ENCODE assay signal across 37 cellular contexts in the genomic region with DNA sequence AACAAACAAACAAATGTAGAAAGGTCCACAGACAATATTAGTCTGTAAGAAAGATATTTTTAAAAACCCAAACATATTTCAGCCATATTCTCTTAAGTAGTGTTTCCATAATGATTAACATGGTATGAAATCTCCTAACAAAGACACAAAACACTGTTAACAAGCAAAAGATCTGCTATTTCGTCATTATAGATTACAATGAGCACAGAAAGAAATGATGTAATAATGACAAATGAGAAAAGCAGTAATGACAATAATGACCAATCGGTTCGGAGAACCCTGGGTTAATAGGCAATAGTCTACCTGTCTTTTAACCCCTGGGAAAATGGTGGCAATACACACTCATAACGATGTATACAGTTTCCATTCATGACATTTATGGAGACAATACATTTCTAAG.
"Had no signal": no experiment of that assay in that cellular context is flagged by ENCODE, and none has a peak within 500 bp of the region (broad histone marks: within the 10 kb centered on the region; RNA-seq: fewer than 3 reads in every experiment).

No MANE protein-coding gene starts in this region.

- H3K9me3 Mint-ChIP-seq: activated B cell treated with CpG ODN at 0.5 μM for 24 hours; activated CD4-positive, alpha-beta memory T cell treated with anti-CD3 and anti-CD28 coated beads for 36 hours; activated CD8-positive, alpha-beta T cell treated with anti-CD3 and anti-CD28 coated beads for 36 hours; activated naive CD4-positive, alpha-beta T cell treated with anti-CD3 and anti-CD28 coated beads for 36 hours; activated naive CD4-positive, alpha-beta T cell treated with anti-CD3 and anti-CD28 coated beads, Interleukin-2, amount 50 U/mL, for 72 hours; activated naive CD8-positive, alpha-beta T cell treated with anti-CD3 and anti-CD28 coated beads, Interleukin-2, amount 10 ng/mL, durations not matched to agents 7 days and 5 days; activated T-cell treated with anti-CD3 and anti-CD28 coated beads, Interleukin-2, amount 50 U/mL, for 4 hours; activated T-cell treated with anti-CD3 and anti-CD28 coated beads, Interleukin-2, amount 50 U/mL, for 72 hours; activated T-helper 1 cell treated with anti-CD3 and anti-CD28 coated beads, Interleukin-12 subunit alpha, Interleukin-12 subunit beta, Interleukin-2, Interleukin-4 antibody, amounts not matched to agents 30 ng/mL and 10 ng/mL and 1 ng/mL, durations not matched to agents 14 hours and 24 hours and 36 hours; activated T-helper 17 cell treated with anti-CD3 and anti-CD28 coated beads, Interleukin-2, amount 50 U/mL, for 72 hours; T-helper 1 cell treated with Interleukin-12 subunit alpha and Interleukin-12 subunit beta and Interleukin-4 antibody, amounts not matched to agents 30 μg/mL and 1 μg/mL, for 36 hours; T-helper 2 cell treated with Interferon-gamma antibody and Interleukin-4, amounts not matched to agents 5 μg/mL and 100 μg/mL, for 36 hours had no signal

- H3K9me3 ChIP-seq: adrenal gland, body of pancreas, breast epithelium had no signal

- DNase-seq: activated B cell treated with CpG ODN at 0.5 μM for 24 hours; activated CD4-positive, alpha-beta memory T cell treated with anti-CD3 and anti-CD28 coated beads for 36 hours; activated CD4-positive, alpha-beta T cell treated with anti-CD3 and anti-CD28 coated beads for 4 hours; activated CD4-positive, alpha-beta T cell treated with anti-CD3 and anti-CD28 coated beads, Interleukin-2, amount 50 U/mL, for 1 hour; activated CD4-positive, alpha-beta T cell treated with anti-CD3 and anti-CD28 coated beads, Interleukin-2, amount 50 U/mL, for 4 hours; activated CD4-positive, CD25-positive, alpha-beta regulatory T cell treated with anti-CD3 and anti-CD28 coated beads, Interleukin-2, amount 50 U/mL, for 72 hours; activated CD8-positive, alpha-beta memory T cell treated with anti-CD3 and anti-CD28 coated beads, Interleukin-2, amount 50 U/mL, for 4 hours; activated CD8-positive, alpha-beta T cell treated with anti-CD3 and anti-CD28 coated beads for 36 hours; activated effector memory CD4-positive, alpha-beta T cell treated with anti-CD3 and anti-CD28 coated beads, Interleukin-2, amount 50 U/mL, for 16 hours; activated gamma-delta T cell treated with Interleukin-2 at 50 U/mL for 16 hours; activated naive CD4-positive, alpha-beta T cell; activated naive CD4-positive, alpha-beta T cell treated with anti-CD3 and anti-CD28 coated beads for 36 hours; activated naive CD4-positive, alpha-beta T cell treated with anti-CD3 and anti-CD28 coated beads, Interleukin-2, amount 50 U/mL, for 16 hours; activated naive CD8-positive, alpha-beta T cell treated with anti-CD3 and anti-CD28 coated beads, Interleukin-2, amount 10 ng/mL, durations not matched to agents 7 days and 5 days; activated T-cell treated with anti-CD3 and anti-CD28 coated beads for 4 hours; activated T-cell treated with anti-CD3 and anti-CD28 coated beads, Interleukin-2, amount 50 U/mL, for 1 hour; activated T-cell treated with anti-CD3 and anti-CD28 coated beads, Interleukin-2, amount 50 U/mL, for 4 hours; activated T-cell treated with anti-CD3 and anti-CD28 coated beads, Interleukin-2, amount 50 U/mL, for 72 hours; adrenal gland; amniotic stem cell; aorta; body of pancreas; brain microvascular endothelial cell; central memory CD4-positive, alpha-beta T cell; T-helper 1 cell; T-helper 2 cell; T-helper 9 cell had no signal

- H3K4me3 ChIP-seq: adrenal gland, body of pancreas, breast epithelium had no signal

- H3K27me3 Mint-ChIP-seq: activated B cell treated with CpG ODN at 0.5 μM for 24 hours; activated CD4-positive, alpha-beta memory T cell treated with anti-CD3 and anti-CD28 coated beads for 36 hours; activated CD8-positive, alpha-beta T cell treated with anti-CD3 and anti-CD28 coated beads for 36 hours; activated naive CD8-positive, alpha-beta T cell treated with anti-CD3 and anti-CD28 coated beads, Interleukin-2, amount 10 ng/mL, durations not matched to agents 7 days and 5 days; activated T-helper 17 cell treated with anti-CD3 and anti-CD28 coated beads, Interleukin-2, amount 50 U/mL, for 72 hours had no signal

- H3K27me3 ChIP-seq: adrenal gland, body of pancreas, brain microvascular endothelial cell, breast epithelium had no signal

- FAIRE-seq: astrocyte, colon, TTC549 had no signal

- H3K27ac ChIP-seq: adrenal gland, body of pancreas, brain microvascular endothelial cell, breast epithelium, VCaP had no signal

- H3K4me3 Mint-ChIP-seq: activated B cell treated with CpG ODN at 0.5 μM for 24 hours; activated CD4-positive, alpha-beta memory T cell treated with anti-CD3 and anti-CD28 coated beads for 36 hours; activated CD8-positive, alpha-beta T cell treated with anti-CD3 and anti-CD28 coated beads for 36 hours; activated naive CD4-positive, alpha-beta T cell treated with anti-CD3 and anti-CD28 coated beads for 36 hours; activated naive CD8-positive, alpha-beta T cell treated with anti-CD3 and anti-CD28 coated beads, Interleukin-2, amount 10 ng/mL, durations not matched to agents 7 days and 5 days; activated T-cell treated with anti-CD3 and anti-CD28 coated beads, Interleukin-2, amount 50 U/mL, for 4 hours; activated T-cell treated with anti-CD3 and anti-CD28 coated beads, Interleukin-2, amount 50 U/mL, for 72 hours; activated T-helper 1 cell treated with anti-CD3 and anti-CD28 coated beads, Interleukin-12 subunit alpha, Interleukin-12 subunit beta, Interleukin-2, Interleukin-4 antibody, amounts not matched to agents 30 ng/mL and 10 ng/mL and 1 ng/mL, durations not matched to agents 14 hours and 24 hours and 36 hours; activated T-helper 17 cell treated with anti-CD3 and anti-CD28 coated beads, Interleukin-2, amount 50 U/mL, for 72 hours; T-helper 1 cell treated with Interleukin-12 subunit alpha and Interleukin-12 subunit beta and Interleukin-4 antibody, amounts not matched to agents 30 μg/mL and 1 μg/mL, for 36 hours; T-helper 2 cell treated with Interferon-gamma antibody and Interleukin-4, amounts not matched to agents 5 μg/mL and 100 μg/mL, for 36 hours had no signal

- H3K4me1 Mint-ChIP-seq: activated B cell treated with CpG ODN at 0.5 μM for 24 hours; activated T-helper 17 cell treated with anti-CD3 and anti-CD28 coated beads, Interleukin-2, amount 50 U/mL, for 72 hours had no signal

- H3K4me1 ChIP-seq: body of pancreas, breast epithelium had no signal

- ATAC-seq: activated CD8-positive, alpha-beta T cell treated with anti-CD3 and anti-CD28 coated beads for 36 hours; activated naive CD4-positive, alpha-beta T cell treated with anti-CD3 and anti-CD28 coated beads, Interleukin-2, amount 50 U/mL, for 72 hours; activated T-cell treated with anti-CD3 and anti-CD28 coated beads, Interleukin-2, amount 50 U/mL, for 4 hours; activated T-cell treated with anti-CD3 and anti-CD28 coated beads, Interleukin-2, amount 50 U/mL, for 72 hours; activated T-helper 17 cell treated with anti-CD3 and anti-CD28 coated beads, Interleukin-2, amount 50 U/mL, for 72 hours; body of pancreas had no signal

- H3K27ac Mint-ChIP-seq: activated B cell treated with CpG ODN at 0.5 μM for 24 hours; activated CD4-positive, alpha-beta memory T cell treated with anti-CD3 and anti-CD28 coated beads for 36 hours; activated CD8-positive, alpha-beta T cell treated with anti-CD3 and anti-CD28 coated beads for 36 hours; activated naive CD4-positive, alpha-beta T cell treated with anti-CD3 and anti-CD28 coated beads for 36 hours; activated naive CD8-positive, alpha-beta T cell treated with anti-CD3 and anti-CD28 coated beads, Interleukin-2, amount 10 ng/mL, durations not matched to agents 7 days and 5 days; activated T-cell treated with anti-CD3 and anti-CD28 coated beads, Interleukin-2, amount 50 U/mL, for 72 hours; activated T-helper 17 cell treated with anti-CD3 and anti-CD28 coated beads, Interleukin-2, amount 50 U/mL, for 72 hours; T-helper 1 cell treated with Interleukin-12 subunit alpha and Interleukin-12 subunit beta and Interleukin-4 antibody, amounts not matched to agents 30 μg/mL and 1 μg/mL, for 36 hours; T-helper 2 cell treated with Interferon-gamma antibody and Interleukin-4, amounts not matched to agents 5 μg/mL and 100 μg/mL, for 36 hours had no signal
